ENCODE assay signal across 14 cellular contexts in the genomic region with DNA sequence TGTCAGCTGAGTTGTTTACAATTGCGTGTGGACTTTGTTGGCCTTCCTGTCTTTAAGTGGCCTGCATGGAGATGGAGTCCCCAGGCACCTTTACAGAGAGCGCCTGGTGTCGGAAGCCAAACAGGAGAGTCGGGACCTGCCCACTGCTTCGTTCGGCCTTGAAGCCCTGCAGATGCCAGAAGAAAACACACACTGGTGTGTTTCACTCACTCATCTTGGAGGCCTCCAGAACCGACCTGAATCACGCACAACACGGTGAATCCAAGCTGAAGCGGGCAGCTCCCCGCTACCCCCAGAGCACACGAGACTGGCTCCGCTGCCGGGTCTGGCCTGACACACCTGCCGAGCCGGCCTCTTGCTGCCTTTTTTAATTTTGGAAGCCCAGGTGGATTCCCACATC.
DNase-seq lines count a peak whose midpoint lies in the region; ATAC-seq, FAIRE-seq and TF ChIP-seq lines count a peak whose summit lies in the region.
"Had no signal": no experiment of that assay in that cellular context is flagged by ENCODE, and none has a peak within 500 bp of the region (broad histone marks: within the 10 kb centered on the region; RNA-seq: fewer than 3 reads in every experiment).

No MANE protein-coding gene starts in this region.

- H3K27me3 ChIP-seq in bronchial epithelial cell (ENCODE audit: control insufficient read depth, insufficient read depth, low read length) = no peaks in the 10 kb centered on the region
- no peaks in the 10 kb centered on the region for H3K27me3 ChIP-seq in testis
- H3K27me3 ChIP-seq: BE2C had no signal

- TF ChIP-seq CTCF in bronchial epithelial cell (IDR thresholded peaks at IDR 0.05; ENCODE audit: insufficient read depth, low read length, severe bottlenecking) = no peak
- TF ChIP-seq CTCF in nephron (IDR thresholded peaks at IDR 0.05; ENCODE audit: unreplicated experiment in 3 of 3) = no peak
- no peak for TF ChIP-seq CTCF in testis (IDR thresholded peaks at IDR 0.05)

- no peaks in the 10 kb centered on the region for H3K9me3 Mint-ChIP-seq in nephron
- H3K9me3 Mint-ChIP-seq: CD4-positive, alpha-beta memory T cell; IgD-negative memory B cell had no signal

- intact Hi-C loops in testis (cut with DNase I; ENCODE audit: low total_unique reads) (no loop called here), cardiac septum (cut with DNase I) (no loop called here), Right ventricle myocardium inferior (cut with DNase I) (no loop called here)

- no peaks in the 10 kb centered on the region for H3K4me1 ChIP-seq in testis
- H3K4me1 ChIP-seq: BE2C had no signal

- H3K27me3 Mint-ChIP-seq in nephron (ENCODE audit: low read depth) = peaks cover 40% of the 10 kb centered on the region
- H3K27me3 Mint-ChIP-seq: IgD-negative memory B cell had no signal

- WGBS in testis, 2 donors = 79 to 87% methylated on average over 15 to 16 of the region's 16 CpGs

- FAIRE-seq in bronchial epithelial cell (lab: Jason Lieb, UNC) = peak; percentile 7
- FAIRE-seq: A204.1 had no signal

- TF ChIP-seq POLR2A in testis (IDR thresholded peaks at IDR 0.05) = no peak

- peak overlapping the region in 2 of 3 experiments; percentile 2 for H3K27ac Mint-ChIP-seq in nephron
- H3K27ac Mint-ChIP-seq: CD4-positive, alpha-beta memory T cell; IgD-negative memory B cell had no signal

- H3K36me3 Mint-ChIP-seq in nephron (ENCODE audit: low read depth) = no peaks in the 10 kb centered on the region
- H3K36me3 Mint-ChIP-seq: CD4-positive, alpha-beta memory T cell; IgD-negative memory B cell had no signal

- DNase-seq in DMS153 treated with DMSO at 0.1 percent for 48 hours (lab: John Stamatoyannopoulos, UW; ENCODE audit: unreplicated experiment) (peak; percentile 33), bronchial epithelial cell (ENCODE audit: low read depth) (no peak), testis (peak; percentile 4), cardiac septum (ENCODE audit: low spot score) (no peak), Right ventricle myocardium inferior (ENCODE audit: missing footprints) (no peak)
- DNase-seq: BE2C; CD4-positive, alpha-beta memory T cell; DND-41; GF-D8 had no signal

- H3K27ac ChIP-seq in testis = no peak overlapping the region
- H3K27ac ChIP-seq: C4-2B had no signal

- no peaks in the 10 kb centered on the region for H3K9me3 ChIP-seq in testis

- H3K4me3 Mint-ChIP-seq in nephron = no peak overlapping the region
- H3K4me3 Mint-ChIP-seq: CD4-positive, alpha-beta memory T cell; IgD-negative memory B cell had no signal

- H3K4me3 ChIP-seq in bronchial epithelial cell (ENCODE audit: low read depth, low read length) (no peak overlapping the region), testis (no peak overlapping the region)

- peaks cover 61% of the 10 kb centered on the region for H3K4me1 Mint-ChIP-seq in nephron
- H3K4me1 Mint-ChIP-seq: CD4-positive, alpha-beta memory T cell had no signal

- no peak for ATAC-seq in GM19023 (IDR thresholded peaks at IDR 0.05; ENCODE audit: unreplicated experiment)
- no peak for ATAC-seq in Right ventricle myocardium inferior

- H3K36me3 ChIP-seq in bronchial epithelial cell (ENCODE audit: control insufficient read depth, insufficient read depth, low read length) (no peaks in the 10 kb centered on the region), testis (ENCODE audit: low read depth, missing control alignments) (no peaks in the 10 kb centered on the region)
- H3K36me3 ChIP-seq: BE2C had no signal

Comparison
In these comparisons a context has a peak if more than half of its experiments do, and no peak if none do; other contexts are left out.
1. DNase-seq: peak in DMS153 treated with DMSO at 0.1 percent for 48 hours (single experiment) and testis (single experiment); none in bronchial epithelial cell (single experiment), cardiac septum (single experiment) and Right ventricle myocardium inferior (single experiment).